In genomic region chr11:77959434-77959833, GRCh38 we compare ENCODE assay signal across 19 cellular contexts. TPM values are rescaled to one million over a fixed set of nuclear protein-coding genes. Genes with fewer than 3 reads are reported as not detected.
A peak's percentile ranks its signal among the peaks of the same experiment; 100 is the strongest.
DNase-seq lines count a peak whose midpoint lies in the region; TF ChIP-seq lines count a peak whose summit lies in the region.
"Had no signal": no experiment of that assay in that cellular context is flagged by ENCODE, and none has a peak within 500 bp of the region (broad histone marks: within the 10 kb centered on the region; RNA-seq: fewer than 3 reads in every experiment).

No MANE protein-coding gene starts in this region.

- in situ Hi-C loops in GM13976 (cut with MboI; ENCODE audit: low sequenced_read_pairs, unreplicated experiment), result no loop called here

- DNase-seq in HCEC 1CT (peak; percentile 7), adipocyte (ENCODE audit: low read depth) (peak; percentile 12), fibroblast of peridontal ligament (ENCODE audit: extremely low read depth) (peak; percentile 92), osteoblast (ENCODE audit: insufficient read length, low spot score, missing footprints) (peak; percentile 15), T-helper 9 cell (no peak), GM13976 (ENCODE audit: low spot score) (no peak), NCI-H1048 (lab: John Stamatoyannopoulos, UW) (no peak)
- DNase-seq: activated naive CD4-positive, alpha-beta T cell treated with anti-CD3 and anti-CD28 coated beads, Interleukin-2, amount 10 ng/mL, durations not matched to agents 7 days and 5 days; activated T-cell treated with anti-CD3 and anti-CD28 coated beads, Interleukin-2, amount 50 U/mL, for 48 hours; aorta; effector memory CD8-positive, alpha-beta T cell; GF-D8; heart left ventricle; left cardiac atrium; NCI-H1694; psoas muscle; small intestine; stimulated activated naive B cell treated with anti-CD40 and anti-IgM and Interleukin-4, amounts not matched to agents 10 μg/mL and 1 μg/mL and 100 μg/mL, for 72 hours had no signal

- peak overlapping the region; percentile 45 for H3K4me2 ChIP-seq in osteoblast (ENCODE audit: insufficient read depth, low read length)

- peaks cover 8% of the 10 kb centered on the region for H3K4me1 ChIP-seq in adipocyte (ENCODE audit: control insufficient read depth, insufficient read depth, low read length)
- peaks cover 13% of the 10 kb centered on the region for H3K4me1 ChIP-seq in osteoblast (ENCODE audit: insufficient read depth, low read length)

- H3K9ac ChIP-seq in adipocyte (ENCODE audit: low read length), result no peak overlapping the region

- H3K9me3 ChIP-seq in adipocyte (ENCODE audit: control insufficient read depth, low read length) (no peaks in the 10 kb centered on the region), osteoblast (ENCODE audit: low read depth, low read length) (no peaks in the 10 kb centered on the region)
- H3K9me3 ChIP-seq: heart left ventricle, psoas muscle, thoracic aorta had no signal

- no peaks in the 10 kb centered on the region for H3K79me2 ChIP-seq in osteoblast (ENCODE audit: insufficient read depth, low read length)

- TF ChIP-seq CTCF in osteoblast (IDR thresholded peaks at IDR 0.05; ENCODE audit: extremely low read depth, low read depth, low read length), result no peak
- no peak for TF ChIP-seq CTCF in GM13976 (IDR thresholded peaks at IDR 0.05; ENCODE audit: borderline replicate concordance, control extremely low read depth, extremely low read depth, insufficient read depth, missing control alignments)

- H3K27me3 ChIP-seq in adipocyte (replicated peaks; ENCODE audit: control insufficient read depth, insufficient read depth, low read length) (no peaks in the 10 kb centered on the region), osteoblast (ENCODE audit: insufficient read depth, low read length) (no peaks in the 10 kb centered on the region)
- H3K27me3 ChIP-seq: heart left ventricle had no signal

- H4K20me1 ChIP-seq in osteoblast (ENCODE audit: insufficient read depth, low read length), result no peaks in the 10 kb centered on the region

- peaks cover 24% of the 10 kb centered on the region for H3K36me3 ChIP-seq in adipocyte (ENCODE audit: control insufficient read depth, insufficient read depth, low read length, severe bottlenecking)
- peaks cover 7% of the 10 kb centered on the region for H3K36me3 ChIP-seq in osteoblast (ENCODE audit: insufficient read depth, low read length)

- no peak overlapping the region for H2AFZ ChIP-seq in osteoblast (ENCODE audit: low read length)

- H3K4me3 ChIP-seq in adipocyte (ENCODE audit: low read length), result no peak overlapping the region
- no peak overlapping the region for H3K4me3 ChIP-seq in osteoblast (ENCODE audit: insufficient read depth, low read length)
- H3K4me3 ChIP-seq: heart left ventricle, psoas muscle, thoracic aorta had no signal

- H3K27ac ChIP-seq in osteoblast (ENCODE audit: low read depth, low read length), result peak overlapping the region; percentile 72
- H3K27ac ChIP-seq: psoas muscle, thoracic aorta had no signal

RNA-seq across cellular contexts. Expression of gene INTS4, which starts 35.0 kb away (rescaled TPM):
- total RNA-seq in osteoblast, result 35.8 and 43.6 TPM in 2 replicates

Comparison
In these comparisons a context has a peak if more than half of its experiments do, and no peak if none do; other contexts are left out.
1. DNase-seq: peak in HCEC 1CT (single experiment), adipocyte (single experiment), fibroblast of peridontal ligament (single experiment) and osteoblast (single experiment); none in T-helper 9 cell (single experiment), GM13976 (single experiment) and NCI-H1048 (single experiment).